Comparison of ENCODE assay signal across 8 cellular contexts in genomic region chr17:385195-385835, GRCh38. TPM values are rescaled to one million over a fixed set of nuclear protein-coding genes. Genes with fewer than 3 reads are reported as not detected.
DNase-seq lines count a peak whose midpoint lies in the region; ATAC-seq and TF ChIP-seq lines count a peak whose summit lies in the region.

No MANE protein-coding gene starts in this region.

- H3K27me3 Mint-ChIP-seq in activated T-cell treated with anti-CD3 and anti-CD28 coated beads, Interleukin-2, amount 50 U/mL, for 4 hours (ENCODE audit: low read depth): peaks cover 3% of the 10 kb centered on the region
- H3K27me3 Mint-ChIP-seq in glutamatergic neuron (ENCODE audit: unreplicated experiment) (peaks cover 28% of the 10 kb centered on the region), progenitor cell of endocrine pancreas (peaks cover 27% of the 10 kb centered on the region)

- H3K9me3 Mint-ChIP-seq in activated T-cell treated with anti-CD3 and anti-CD28 coated beads, Interleukin-2, amount 50 U/mL, for 4 hours: no peaks in the 10 kb centered on the region
- H3K9me3 Mint-ChIP-seq in glutamatergic neuron (ENCODE audit: unreplicated experiment) (peaks cover 36% of the 10 kb centered on the region), progenitor cell of endocrine pancreas (ENCODE audit: low read depth) (no peaks in the 10 kb centered on the region)

- peak overlapping the region; percentile 65 for H3K4me3 Mint-ChIP-seq in activated T-cell treated with anti-CD3 and anti-CD28 coated beads, Interleukin-2, amount 50 U/mL, for 4 hours
- H3K4me3 Mint-ChIP-seq in glutamatergic neuron (ENCODE audit: unreplicated experiment) (peak overlapping the region; percentile 34), progenitor cell of endocrine pancreas (ENCODE audit: low read depth) (peak overlapping the region; percentile 64)

- H3K36me3 Mint-ChIP-seq in activated T-cell treated with anti-CD3 and anti-CD28 coated beads, Interleukin-2, amount 50 U/mL, for 4 hours (ENCODE audit: insufficient read depth): no peaks in the 10 kb centered on the region
- H3K36me3 Mint-ChIP-seq in glutamatergic neuron (ENCODE audit: unreplicated experiment): peaks cover 8% of the 10 kb centered on the region
- no peaks in the 10 kb centered on the region for H3K36me3 Mint-ChIP-seq in progenitor cell of endocrine pancreas (ENCODE audit: insufficient read depth)

- TF ChIP-seq CTCF in glutamatergic neuron (IDR thresholded peaks at IDR 0.05; ENCODE audit: partially characterized antibody, unreplicated experiment): no peak
- TF ChIP-seq CTCF in progenitor cell of endocrine pancreas (IDR thresholded peaks at IDR 0.05; ENCODE audit: unreplicated experiment): peak; percentile 13

- DNase-seq in AG20443 (ENCODE audit: low spot score): peak; percentile 59
- peak; percentile 42 for DNase-seq in HEK293T (ENCODE audit: extremely low spot score)
- DNase-seq in activated T-cell treated with anti-CD3 and anti-CD28 coated beads, Interleukin-2, amount 50 U/mL, for 4 hours: no peak
- peak; percentile 78 for DNase-seq in glutamatergic neuron
- DNase-seq in progenitor cell of endocrine pancreas (ENCODE audit: low spot score, unreplicated experiment): peak; percentile 29

- H3K27ac Mint-ChIP-seq in glutamatergic neuron (ENCODE audit: unreplicated experiment) (no peak overlapping the region), progenitor cell of endocrine pancreas (no peak overlapping the region)

- TF ChIP-seq POLR2A in GM18505 (IDR thresholded peaks at IDR 0.05; ENCODE audit: borderline replicate concordance, extremely low read depth, insufficient read depth, insufficient read length): no peak

- CTCF ChIA-PET in HEK293T (lab: Yijun Ruan, JAX): no interaction called here

- H3K4me1 Mint-ChIP-seq in activated T-cell treated with anti-CD3 and anti-CD28 coated beads, Interleukin-2, amount 50 U/mL, for 4 hours (ENCODE audit: low read depth): peaks cover 15% of the 10 kb centered on the region
- H3K4me1 Mint-ChIP-seq in glutamatergic neuron (ENCODE audit: low read depth, unreplicated experiment) (peaks cover 37% of the 10 kb centered on the region), progenitor cell of endocrine pancreas (ENCODE audit: low read depth) (peaks cover 24% of the 10 kb centered on the region)

- POLR2A ChIA-PET in HEK293T (lab: Yijun Ruan, JAX): no interaction called here

- ATAC-seq in activated T-cell treated with anti-CD3 and anti-CD28 coated beads, Interleukin-2, amount 50 U/mL, for 4 hours: peak; percentile 40 to 58
- ATAC-seq in HG03521 (IDR thresholded peaks at IDR 0.05; ENCODE audit: unreplicated experiment): no peak
- ATAC-seq in GM18505 (IDR thresholded peaks at IDR 0.05; ENCODE audit: unreplicated experiment): no peak
- no peak for ATAC-seq in GM19023 (IDR thresholded peaks at IDR 0.05; ENCODE audit: unreplicated experiment)

TF ChIP-seq in HEK293T, 16 proteins besides CTCF, POLR2A, EP300 and RAD21:
- TF ChIP-seq TARDBP (IDR thresholded peaks at IDR 0.05) (no peak), NFRKB (IDR thresholded peaks at IDR 0.05) (no peak), LEF1 (IDR thresholded peaks at IDR 0.05; ENCODE audit: borderline replicate concordance) (no peak), SUZ12 (IDR thresholded peaks at IDR 0.05) (no peak), CTBP1 (IDR thresholded peaks at IDR 0.05; ENCODE audit: borderline replicate concordance) (no peak), BHLHE40 (IDR thresholded peaks at IDR 0.05; ENCODE audit: borderline replicate concordance) (no peak), SP1 (IDR thresholded peaks at IDR 0.05) (no peak), ELF4 (IDR thresholded peaks at IDR 0.05) (no peak), FOXK2 (IDR thresholded peaks at IDR 0.05) (no peak), FOXA1 (IDR thresholded peaks at IDR 0.05) (no peak), HDGF (IDR thresholded peaks at IDR 0.05; ENCODE audit: borderline replicate concordance) (no peak), L3MBTL2 (conservative IDR thresholded peaks at IDR 0.05) (no peak), ARNT (IDR thresholded peaks at IDR 0.05) (no peak), FOXM1 (IDR thresholded peaks at IDR 0.05; ENCODE audit: borderline replicate concordance) (no peak), ZNF384 (IDR thresholded peaks at IDR 0.05) (no peak), PKNOX1 (IDR thresholded peaks at IDR 0.05) (no peak)

RNA-seq across cellular contexts. Expression of gene RPH3AL, which starts 32.7 kb away (rescaled TPM):
- 1 to 10 TPM; 1.3 to 2.2 (median 1.9) TPM for total RNA-seq in activated T-cell treated with anti-CD3 and anti-CD28 coated beads, Interleukin-2, amount 50 U/mL, for 4 hours
- total RNA-seq in glutamatergic neuron (ENCODE audit: unreplicated experiment) (22.3 TPM), progenitor cell of endocrine pancreas (47.6 and 47.8 TPM in 2 replicates)

Comparison
In these comparisons a context has a peak if more than half of its experiments do, and no peak if none do; other contexts are left out.
1. ATAC-seq: peak in activated T-cell treated with anti-CD3 and anti-CD28 coated beads, Interleukin-2, amount 50 U/mL, for 4 hours (2 of 2); none in HG03521 (single experiment), GM18505 (single experiment) and GM19023 (single experiment).
2. Peak in every context shown above with its lines, with median percentiles within 50 percentile points of each other: H3K4me3 Mint-ChIP-seq.